ENCODE assay signal across 12 cellular contexts in the genomic region with DNA sequence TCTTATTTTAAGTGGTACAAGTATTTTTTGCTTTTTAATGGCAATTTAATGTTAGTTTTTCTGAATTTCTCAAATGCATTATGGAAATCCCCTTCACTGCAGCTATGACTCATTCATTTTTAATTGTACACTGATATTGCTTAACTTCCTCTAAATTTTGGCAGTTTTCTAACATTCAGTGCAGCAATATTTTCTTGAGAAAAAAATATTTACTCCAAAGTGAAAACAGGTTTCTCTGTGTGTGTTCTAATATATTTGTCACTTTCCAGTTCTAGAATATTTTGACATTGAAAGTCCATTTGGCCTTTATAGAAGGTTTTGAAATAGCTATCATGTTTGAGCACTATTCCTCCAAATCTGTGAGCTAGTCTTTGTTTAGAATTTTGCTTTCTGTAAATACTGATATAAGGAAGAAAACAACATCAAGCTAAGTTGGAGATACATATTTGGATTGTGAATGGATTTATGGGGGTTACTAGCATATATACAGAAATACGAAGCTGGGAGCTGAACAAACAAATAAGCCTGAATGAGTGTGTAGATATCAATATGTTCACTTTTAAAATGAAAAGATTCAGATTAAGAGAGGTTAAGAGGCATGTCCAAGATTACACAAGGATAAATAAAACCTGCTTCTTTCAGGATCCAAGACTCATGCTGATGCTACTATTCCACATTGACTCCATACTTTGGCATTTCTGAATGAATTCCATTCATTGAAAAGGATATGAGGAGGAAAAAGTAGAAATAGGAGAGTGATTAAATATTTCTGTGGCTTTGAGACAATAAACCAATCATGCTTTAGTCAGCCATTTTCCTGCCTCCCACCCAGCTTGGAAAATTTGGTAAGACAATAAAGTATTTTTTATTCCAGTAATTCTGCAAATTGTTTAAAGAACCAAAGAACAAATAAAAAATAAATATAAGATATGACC. TPM values are rescaled to one million over a fixed set of nuclear protein-coding genes. Genes with fewer than 3 reads are reported as not detected.
DNase-seq lines count a peak whose midpoint lies in the region; ATAC-seq and TF ChIP-seq lines count a peak whose summit lies in the region.
"Had no signal": no experiment of that assay in that cellular context is flagged by ENCODE, and none has a peak within 500 bp of the region (broad histone marks: within the 10 kb centered on the region; RNA-seq: fewer than 3 reads in every experiment).

No MANE protein-coding gene starts in this region.

- no peaks in the 10 kb centered on the region for H4K20me1 ChIP-seq in osteoblast (ENCODE audit: insufficient read depth, low read length)

- whole genome bisulfite sequencing in endodermal cell (ENCODE audit: insufficient coverage in 1 of 2, insufficient read length in 1 of 2), 2 experiments, result 84 to 100% methylated on average over 1 of the region's 1 CpG

- no peak overlapping the region for H3K9ac ChIP-seq in endodermal cell (ENCODE audit: extremely low read depth, low read length, poor library complexity, severe bottlenecking)

- H3K4me2 ChIP-seq in osteoblast (ENCODE audit: insufficient read depth, low read length), result peak overlapping the region; percentile 64

- DNase-seq in Calu3 (no peak), NOMO-1 treated with DMSO at 0.1 percent for 48 hours (lab: John Stamatoyannopoulos, UW; ENCODE audit: unreplicated experiment) (peak; percentile 72), epithelial cell of esophagus (ENCODE audit: low read depth) (peak; percentile 54), osteoblast (ENCODE audit: insufficient read length, low spot score, missing footprints) (peak; percentile 56), epidermal melanocyte (ENCODE audit: insufficient read length, low spot score) (no peak), endodermal cell (no peak)
- DNase-seq: activated CD8-positive, alpha-beta memory T cell treated with anti-CD3 and anti-CD28 coated beads, Interleukin-2, amount 50 U/mL, for 48 hours; DMS79; left colon; T-helper 17 cell had no signal

- no peak for ATAC-seq in HG02588 (IDR thresholded peaks at IDR 0.05; ENCODE audit: unreplicated experiment)
- no peak for ATAC-seq in GM19023 (IDR thresholded peaks at IDR 0.05; ENCODE audit: unreplicated experiment)
- ATAC-seq: left colon, T-helper 17 cell had no signal

- H3K4me3 Mint-ChIP-seq in Calu3 (ENCODE audit: low read depth, unreplicated experiment) (no peak overlapping the region), endodermal cell (no peak overlapping the region)
- H3K4me3 Mint-ChIP-seq: T-helper 17 cell had no signal

- H3K9me3 Mint-ChIP-seq in Calu3 (ENCODE audit: low read depth, unreplicated experiment) (peaks cover 6% of the 10 kb centered on the region), endodermal cell (peaks cover 8% of the 10 kb centered on the region)

- H3K4me1 Mint-ChIP-seq in Calu3 (ENCODE audit: low read depth, unreplicated experiment) (peaks cover 28% of the 10 kb centered on the region), endodermal cell (no peaks in the 10 kb centered on the region)
- H3K4me1 Mint-ChIP-seq: T-helper 17 cell had no signal

- no TSS peak for BruUV-seq in Calu3 (replicated peaks; lab: Mats Ljungman, UMichigan)

- H3K27me3 Mint-ChIP-seq in Calu3 (ENCODE audit: unreplicated experiment) (no peaks in the 10 kb centered on the region), endodermal cell (ENCODE audit: insufficient read depth) (no peaks in the 10 kb centered on the region)
- H3K27me3 Mint-ChIP-seq: T-helper 17 cell had no signal

- no peak overlapping the region for H2AFZ ChIP-seq in osteoblast (ENCODE audit: low read length)

- no peak for TF ChIP-seq CTCF in Calu3 (IDR thresholded peaks at IDR 0.05; ENCODE audit: unreplicated experiment)
- TF ChIP-seq CTCF in epithelial cell of esophagus (IDR thresholded peaks at IDR 0.05; ENCODE audit: insufficient read depth, low read depth, low read length, missing control alignments), result no peak
- no peak for TF ChIP-seq CTCF in osteoblast (IDR thresholded peaks at IDR 0.05; ENCODE audit: extremely low read depth, low read depth, low read length)
- TF ChIP-seq CTCF in endodermal cell (conservative IDR thresholded peaks at IDR 0.05), result no peak

- H3K36me3 Mint-ChIP-seq in Calu3 (ENCODE audit: insufficient read depth, unreplicated experiment), result peaks cover 8% of the 10 kb centered on the region
- H3K36me3 Mint-ChIP-seq in endodermal cell (ENCODE audit: low read depth), result no peaks in the 10 kb centered on the region

- H3K4me1 ChIP-seq in osteoblast (ENCODE audit: insufficient read depth, low read length) (peaks cover 40% of the 10 kb centered on the region), endodermal cell (ENCODE audit: control insufficient read depth, insufficient read depth, low read length) (no peaks in the 10 kb centered on the region)

- no peaks in the 10 kb centered on the region for H3K79me2 ChIP-seq in osteoblast (ENCODE audit: insufficient read depth, low read length)

- H3K27ac ChIP-seq in osteoblast (ENCODE audit: low read depth, low read length) (peak overlapping the region; percentile 88), endodermal cell (ENCODE audit: low read depth, low read length) (no peak overlapping the region)

- H3K36me3 ChIP-seq in osteoblast (ENCODE audit: insufficient read depth, low read length) (no peaks in the 10 kb centered on the region), endodermal cell (ENCODE audit: control insufficient read depth, insufficient read depth, low read length) (no peaks in the 10 kb centered on the region)

- H3K27ac Mint-ChIP-seq in Calu3 (ENCODE audit: unreplicated experiment) (peak overlapping the region; percentile 55), endodermal cell (no peak overlapping the region)
- H3K27ac Mint-ChIP-seq: T-helper 17 cell had no signal

- H3K27me3 ChIP-seq in osteoblast (ENCODE audit: insufficient read depth, low read length) (no peaks in the 10 kb centered on the region), endodermal cell (ENCODE audit: control insufficient read depth, insufficient read depth, low read length, poor library complexity, severe bottlenecking) (no peaks in the 10 kb centered on the region)

- H3K9me3 ChIP-seq in osteoblast (ENCODE audit: low read depth, low read length), result no peaks in the 10 kb centered on the region
- no peaks in the 10 kb centered on the region for H3K9me3 ChIP-seq in endodermal cell (ENCODE audit: control insufficient read depth, low read length)

- H3K4me3 ChIP-seq in epithelial cell of esophagus (ENCODE audit: low read length) (no peak overlapping the region), osteoblast (ENCODE audit: insufficient read depth, low read length) (peak overlapping the region; percentile 33), endodermal cell (ENCODE audit: low read length) (no peak overlapping the region)

- intact Hi-C loops in Calu3 (cut with micrococcal nuclease; ENCODE audit: unreplicated experiment), result no loop called here

- CTCF ChIA-PET in Calu3 (lab: Charles Lee), result no interaction called here

RNA-seq across cellular contexts. Expression of a gene that starts 57.4 kb away (rescaled TPM):
- total RNA-seq in Calu3 (2022) (2.0 and 3.8 TPM in 2 replicates), osteoblast (35.8 and 35.9 TPM in 2 replicates), endodermal cell (1 to 10 TPM; 3.4 to 3.5 TPM)
- 44.3 TPM for polyA plus RNA-seq in endodermal cell (2013, experiment 1 of 2)
- polyA plus RNA-seq in endodermal cell (2013, experiment 2 of 2), result 45.7 TPM
- total RNA-seq: T-helper 17 cell had no signal

Comparison
In these comparisons a context has a peak if more than half of its experiments do, and no peak if none do; other contexts are left out.
1. DNase-seq: peak in NOMO-1 treated with DMSO at 0.1 percent for 48 hours (single experiment), epithelial cell of esophagus (single experiment) and osteoblast (single experiment); none in Calu3 (single experiment), epidermal melanocyte (single experiment) and endodermal cell (single experiment).